ENCODE assay signal across 15 cellular contexts in genomic region chr7:55056577-55057480, GRCh38. TPM values are rescaled to one million over a fixed set of nuclear protein-coding genes. Genes with fewer than 3 reads are reported as not detected.
A peak's percentile ranks its signal among the peaks of the same experiment; 100 is the strongest.
DNase-seq lines count a peak whose midpoint lies in the region; ATAC-seq and TF ChIP-seq lines count a peak whose summit lies in the region.
"Had no signal": no experiment of that assay in that cellular context is flagged by ENCODE, and none has a peak within 500 bp of the region (broad histone marks: within the 10 kb centered on the region; RNA-seq: fewer than 3 reads in every experiment).

No MANE protein-coding gene starts in this region.

- peak overlapping the region; percentile 41; the same call in 1 of the 2 replicates for H4K91ac ChIP-seq in IMR-90 (ENCODE audit: insufficient read depth, low read depth, low read length)

- H4K20me1 ChIP-seq in IMR-90 (ENCODE audit: insufficient read depth, low read length) = peaks cover 14% of the 10 kb centered on the region

- peak overlapping the region; percentile 12; the same call in 1 of the 2 replicates for H2BK120ac ChIP-seq in IMR-90 (ENCODE audit: low read depth, low read length)

- peak overlapping the region; percentile 66; the same call in 1 of the 2 replicates for H2BK20ac ChIP-seq in IMR-90 (ENCODE audit: low read depth, low read length)

- peak overlapping the region; percentile 25; the same call in 1 of the 2 replicates for H3K56ac ChIP-seq in IMR-90 (ENCODE audit: extremely low read depth, insufficient read depth, low read length)

- peak overlapping the region; percentile 92 for H2AK5ac ChIP-seq in IMR-90 (ENCODE audit: low read depth, low read length)

- no TSS peak for BruUV-seq in IMR-90 (replicated peaks; lab: Mats Ljungman, UMichigan)

- intact Hi-C loops in IMR-90 (cut with micrococcal nuclease) (no loop called here), right cardiac atrium (cut with DNase I) (no loop called here), stomach (cut with DNase I; ENCODE audit: low total_unique reads) (no loop called here), posterior cingulate gyrus (cut with DNase I) (no loop called here)

- H3K27ac ChIP-seq in IMR-90 (ENCODE audit: insufficient read depth, low read length) (peak overlapping the region; percentile 78), coronary artery (peak overlapping the region; percentile 6 to 78), right cardiac atrium (ENCODE audit: low read length) (peak overlapping the region; percentile 30), stomach (peak overlapping the region in 3 of 5 donors; percentile 11 to 63 (median 31))
- H3K27ac ChIP-seq: C4-2B, neutrophil had no signal

- peaks cover 4% of the 10 kb centered on the region; the same call in 1 of the 2 replicates for H3K36me3 ChIP-seq in IMR-90 (ENCODE audit: control insufficient read depth, insufficient read depth, low read length)
- H3K36me3 ChIP-seq in stomach = no peaks in the 10 kb centered on the region
- H3K36me3 ChIP-seq in BE2C = peaks cover 46% of the 10 kb centered on the region
- H3K36me3 ChIP-seq: neutrophil had no signal

- peak overlapping the region; percentile 26; the same call in 1 of the 2 replicates for H3K9ac ChIP-seq in IMR-90 (ENCODE audit: low read depth, low read length)

- peak overlapping the region; percentile 1; the same call in 1 of the 2 replicates for H3K23ac ChIP-seq in IMR-90 (ENCODE audit: low read depth, low read length)

- dilution Hi-C loops in IMR-90 (cut with HindIII; ENCODE audit: low sequenced_read_pairs, unreplicated experiment) = no loop called here

- H3K79me1 ChIP-seq in IMR-90 (ENCODE audit: low read depth in 1 of 2, low read length in 2 of 2) = peaks cover 40 to 86% of the 10 kb centered on the region in 2 experiments

- H3K4ac ChIP-seq in IMR-90 (ENCODE audit: low read depth, low read length) = peak overlapping the region; percentile 78

- H3K27me3 ChIP-seq in IMR-90 (ENCODE audit: control insufficient read depth, insufficient read depth, low read length) (no peaks in the 10 kb centered on the region), right cardiac atrium (ENCODE audit: control insufficient read depth, insufficient read depth) (no peaks in the 10 kb centered on the region), stomach (no peaks in the 10 kb centered on the region), BE2C (no peaks in the 10 kb centered on the region)
- H3K27me3 ChIP-seq: MG63, neutrophil had no signal

- no peak overlapping the region for H2AFZ ChIP-seq in IMR-90 (replicated peaks; ENCODE audit: low read length, poor library complexity)

- peak overlapping the region; percentile 69 for H3K14ac ChIP-seq in IMR-90 (replicated peaks; ENCODE audit: low read depth, low read length)

- DNase-seq in IMR-90 (no peak), coronary artery (ENCODE audit: low spot score) (no peak), right cardiac atrium (peak in 2 of 3 donors; percentile 40 to 73), stomach (no peak), COLO829 (ENCODE audit: low spot score) (no peak), posterior cingulate gyrus (no peak), BE2C (no peak)
- DNase-seq: activated CD4-positive, CD25-positive, alpha-beta regulatory T cell; activated CD8-positive, alpha-beta memory T cell treated with anti-CD3 and anti-CD28 coated beads, Interleukin-2, amount 50 U/mL, for 48 hours; MG63; stimulated activated CD4-positive, alpha-beta T cell treated with anti-CD3 and anti-CD28 coated beads, Interleukin-2, amount 100 ng/mL, for 48 hours had no signal

- TF ChIP-seq POLR2A in IMR-90 (IDR thresholded peaks at IDR 0.05; ENCODE audit: low read depth, low read length) (no peak), stomach (IDR thresholded peaks at IDR 0.05) (no peak)

- H3K9me3 ChIP-seq in IMR-90 (ENCODE audit: control insufficient read depth, insufficient read depth, low read length) = no peaks in the 10 kb centered on the region
- no peaks in the 10 kb centered on the region for H3K9me3 ChIP-seq in right cardiac atrium (ENCODE audit: control insufficient read depth, low read length)
- no peaks in the 10 kb centered on the region for H3K9me3 ChIP-seq in stomach
- no peaks in the 10 kb centered on the region; the same call in 1 of the 2 replicates for H3K9me3 ChIP-seq in BE2C
- H3K9me3 ChIP-seq: MG63, neutrophil had no signal

- no peak for TF ChIP-seq EP300 in stomach (IDR thresholded peaks at IDR 0.05)

- H3K9me1 ChIP-seq in IMR-90 (ENCODE audit: insufficient read depth, low read length) = peaks cover 40% of the 10 kb centered on the region

- H2AK9ac ChIP-seq in IMR-90 (replicated peaks; ENCODE audit: low read depth, low read length, poor library complexity) = peak overlapping the region; percentile 31

- ATAC-seq in IMR-90 (ENCODE audit: low read depth) (no peak; the same call in 1 of the 2 replicates), right cardiac atrium (peak; percentile 71 to 75), GM21447 (IDR thresholded peaks at IDR 0.05; ENCODE audit: unreplicated experiment) (no peak)
- ATAC-seq: stimulated activated effector memory CD8-positive, alpha-beta T cell treated with anti-CD3 and anti-CD28 coated beads, Interleukin-12 subunit alpha, Interleukin-12 subunit beta, amount 100 ng/mL, for 72 hours had no signal

- H3K4me3 ChIP-seq in IMR-90 (ENCODE audit: insufficient read depth, low read depth, low read length) (no peak overlapping the region), coronary artery (peak overlapping the region; percentile 7), right cardiac atrium (ENCODE audit: low read length) (no peak overlapping the region), stomach (no peak overlapping the region), BE2C (ENCODE audit: low read depth, low read length) (no peak overlapping the region)
- H3K4me3 ChIP-seq: MG63 had no signal

- CTCF ChIA-PET in IMR-90 (lab: Yijun Ruan, JAX) = interaction anchor here (0.7 to 0.8 kb wide), 3 partner anchors 8 to 210 kb away, joined by 3 read pairs; no protein-coding TSS in a partner anchor

- 0 out of 2 replicates have a peak overlapping the region, but pooled peaks have one; percentile 8 for H3K4me2 ChIP-seq in IMR-90 (ENCODE audit: low read depth, low read length)

- H3K4me1 ChIP-seq in IMR-90 (ENCODE audit: control insufficient read depth, insufficient read depth, low read length) (peaks cover 48% of the 10 kb centered on the region), right cardiac atrium (ENCODE audit: control insufficient read depth, insufficient read depth, low read length) (peaks cover 9% of the 10 kb centered on the region), stomach (peaks cover 0 to 31% (median 10%) of the 10 kb centered on the region in 4 donors), BE2C (peaks cover 31% of the 10 kb centered on the region)

- H4K8ac ChIP-seq in IMR-90 (ENCODE audit: low read depth in 2 of 2, low read length in 2 of 2) = peak overlapping the region; percentile 33 to 69

- WGBS in IMR-90 (ENCODE audit: extremely low coverage in 2 of 2, insufficient read length in 1 of 2), 2 experiments = 62% methylated on average over 6 of the region's 15 CpGs; no CpG with 5 or more reads in 1 of the 2 experiments
- WGBS in right cardiac atrium = 67% methylated on average over 15 of the region's 15 CpGs
- WGBS in stomach, 5 donors = 66 to 86% (median 72%) methylated on average over 15 of the region's 15 CpGs

- peak overlapping the region; percentile 47 for H3K18ac ChIP-seq in IMR-90 (ENCODE audit: low read depth, low read length)

- in situ Hi-C loops in IMR-90 (cut with MboI; ENCODE audit: low sequenced_read_pairs) = no loop called here

- no peak for TF ChIP-seq CTCF in IMR-90 (conservative IDR thresholded peaks at IDR 0.05; ENCODE audit: low read depth, low read length)
- no peak for TF ChIP-seq CTCF in coronary artery (IDR thresholded peaks at IDR 0.05)
- TF ChIP-seq CTCF in stomach (IDR thresholded peaks at IDR 0.05) = no peak
- no peak for TF ChIP-seq CTCF in BE2C (IDR thresholded peaks at IDR 0.05; ENCODE audit: low read depth, low read length)

- peak overlapping the region; percentile 89 for H2BK5ac ChIP-seq in IMR-90 (ENCODE audit: low read depth, low read length, poor library complexity, severe bottlenecking)

- peak overlapping the region; percentile 0 for H4K5ac ChIP-seq in IMR-90 (ENCODE audit: low read depth, low read length)

- H2BK15ac ChIP-seq in IMR-90 (ENCODE audit: low read depth, low read length) = peak overlapping the region; percentile 61; the same call in 2 of the 3 replicates

- TF ChIP-seq RAD21 in IMR-90 (IDR thresholded peaks at IDR 0.05; ENCODE audit: low read length) = no peak

- POLR2A ChIA-PET in IMR-90 (lab: Charles Lee; ENCODE audit: unreplicated experiment) = no interaction called here

TF ChIP-seq in IMR-90, 13 proteins besides CTCF, POLR2A, EP300 and RAD21:
- TF ChIP-seq, protein P1, sequence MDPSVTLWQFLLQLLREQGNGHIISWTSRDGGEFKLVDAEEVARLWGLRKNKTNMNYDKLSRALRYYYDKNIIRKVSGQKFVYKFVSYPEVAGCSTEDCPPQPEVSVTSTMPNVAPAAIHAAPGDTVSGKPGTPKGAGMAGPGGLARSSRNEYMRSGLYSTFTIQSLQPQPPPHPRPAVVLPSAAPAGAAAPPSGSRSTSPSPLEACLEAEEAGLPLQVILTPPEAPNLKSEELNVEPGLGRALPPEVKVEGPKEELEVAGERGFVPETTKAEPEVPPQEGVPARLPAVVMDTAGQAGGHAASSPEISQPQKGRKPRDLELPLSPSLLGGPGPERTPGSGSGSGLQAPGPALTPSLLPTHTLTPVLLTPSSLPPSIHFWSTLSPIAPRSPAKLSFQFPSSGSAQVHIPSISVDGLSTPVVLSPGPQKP (IDR thresholded peaks at IDR 0.05; ENCODE audit: borderline replicate concordance, low read depth, low read length) = no peak
- TF ChIP-seq RCOR1 (IDR thresholded peaks at IDR 0.05; ENCODE audit: insufficient replicate concordance, low read length) (no peak), CEBPB (IDR thresholded peaks at IDR 0.05; ENCODE audit: low read depth, low read length) (peak; percentile 57; the same call in 1 of the 2 replicates)
TF ChIP-seq in IMR-90: peak in this region for 1.

RNA-seq across cellular contexts. Expression of gene EGFR, which starts 38.0 kb away (rescaled TPM):
- total RNA-seq in IMR-90 (2012; rRNA removed) (60.4 and 63.9 TPM in 2 replicates), right cardiac atrium (10 to 100 TPM; 13.3 to 21.8 (median 15.2) TPM), stomach (10 to 100 TPM; 31.7 to 43.4 (median 35.2) TPM)
- polyA plus RNA-seq in IMR-90 (2012; rRNA removed) (36.9 and 37.8 TPM in 2 replicates), right cardiac atrium (4.2 TPM), stomach (10 to 100 TPM in 1 of 3 donors, 1 to 10 TPM in 2; 3.4 to 10.9 (median 3.5) TPM)
- polyA plus RNA-seq in IMR-90 (2012; cell fraction: cytosol; rRNA removed) = 24.8 and 27.5 TPM in 2 replicates
- polyA plus RNA-seq in IMR-90 (2012; cell fraction: nucleus; rRNA removed; ENCODE audit: low replicate concordance) = 66.1 and 93.0 TPM in 2 replicates
- polyA plus RNA-seq in BE2C (2012; ENCODE audit: insufficient read depth, insufficient read length, low read depth) = 18.5 TPM

Comparison
In these comparisons a context has a peak if more than half of its experiments do, and no peak if none do; other contexts are left out.
1. ATAC-seq: peak in right cardiac atrium (2 of 2); none in IMR-90 (single experiment) and GM21447 (single experiment).
2. DNase-seq: peak in right cardiac atrium (2 of 3); none in IMR-90 (single experiment), coronary artery (single experiment), stomach (single experiment), COLO829 (single experiment), posterior cingulate gyrus (0 of 10) and BE2C (single experiment).
3. Peak in every context shown above with its lines, with median percentiles within 50 percentile points of each other: H3K27ac ChIP-seq.